Comparison of ENCODE assay signal across 9 cellular contexts in genomic region chr7:112640682-112641081, GRCh38.
"Had no signal": no experiment of that assay in that cellular context is flagged by ENCODE, and none has a peak within 500 bp of the region (broad histone marks: within the 10 kb centered on the region; RNA-seq: fewer than 3 reads in every experiment).

No MANE protein-coding gene starts in this region.

- DNase-seq: GM23248, GOT3, H7, HFFc6, KBM-7 had no signal

- H3K27ac ChIP-seq: GM23248, HL-60 had no signal

- FAIRE-seq: HTR-8/SVneo had no signal

- H3K4me3 ChIP-seq: GM23248, HAP-1 had no signal

- H3K9me3 ChIP-seq: HAP-1 had no signal

- ATAC-seq: HCT116 had no signal

- H3K36me3 ChIP-seq: HAP-1 had no signal
